14 cellular contexts compared by ENCODE assay signal in the genomic region with DNA sequence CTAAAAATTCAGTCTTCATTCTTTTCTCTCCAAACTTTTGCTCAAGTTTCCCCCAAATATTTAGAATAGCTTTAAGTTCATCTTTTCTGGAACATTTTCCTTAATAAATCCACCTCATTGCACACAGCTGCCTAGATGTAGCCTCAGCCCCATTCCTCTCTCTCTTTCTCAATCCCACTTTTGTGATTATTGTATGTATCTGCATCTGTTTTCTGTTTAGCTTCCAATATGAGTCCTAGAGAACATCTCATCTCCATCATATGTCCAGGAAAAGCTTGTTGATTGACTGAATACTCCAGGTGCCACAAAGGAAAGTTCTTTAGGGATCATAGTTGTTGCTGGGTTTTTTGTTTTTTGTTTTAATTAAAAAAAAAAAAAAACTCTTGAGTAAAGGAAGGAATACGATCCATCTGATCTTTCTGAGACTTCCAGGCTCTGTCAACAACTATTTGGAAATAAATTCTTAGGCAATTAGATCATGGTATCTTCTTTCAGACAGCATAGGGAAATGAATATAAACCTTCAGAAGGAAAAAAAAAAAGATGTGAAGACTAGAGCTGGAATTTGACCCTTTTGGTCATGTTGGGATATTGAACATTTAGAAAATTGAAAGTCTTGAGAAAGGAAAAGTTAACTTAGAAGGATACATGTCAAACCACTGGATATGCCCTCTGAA. TPM values are rescaled to one million over a fixed set of nuclear protein-coding genes. Genes with fewer than 3 reads are reported as not detected.
A peak's percentile ranks its signal among the peaks of the same experiment; 100 is the strongest.
DNase-seq lines count a peak whose midpoint lies in the region; ATAC-seq, FAIRE-seq and TF ChIP-seq lines count a peak whose summit lies in the region.
"Had no signal": no experiment of that assay in that cellular context is flagged by ENCODE, and none has a peak within 500 bp of the region (broad histone marks: within the 10 kb centered on the region; RNA-seq: fewer than 3 reads in every experiment).

No MANE protein-coding gene starts in this region.

- TF ChIP-seq CTCF in astrocyte of the cerebellum (IDR thresholded peaks at IDR 0.05; ENCODE audit: low read depth, low read length, missing control alignments) = no peak

- peak; percentile 19 for DNase-seq in DMS 273 (lab: John Stamatoyannopoulos, UW; ENCODE audit: unreplicated experiment)
- DNase-seq in DMS 273 treated with DMSO at 0.1 percent for 48 hours (lab: John Stamatoyannopoulos, UW) = no peak
- peak; percentile 20 for DNase-seq in astrocyte of the cerebellum (ENCODE audit: low read depth)
- peak; percentile 83 for DNase-seq in left kidney (ENCODE audit: low read depth, low spot score)
- DNase-seq in urothelium cell line (ENCODE audit: low spot score) = peak; percentile 32
- no peak for DNase-seq in G401 (ENCODE audit: low spot score)
- no peak for DNase-seq in HuH-7 (ENCODE audit: low spot score)
- DNase-seq: activated CD8-positive, alpha-beta memory T cell treated with anti-CD3 and anti-CD28 coated beads for 24 hours; DMS79 had no signal

- FAIRE-seq in urothelium cell line (lab: Jason Lieb, UNC) = no peak

- in situ Hi-C loops in astrocyte of the cerebellum (cut with HindIII; ENCODE audit: low sequenced_read_pairs) (no loop called here), G401 (cut with HindIII; ENCODE audit: low sequenced_read_pairs) (no loop called here)

- no peak overlapping the region for H3K4me3 ChIP-seq in astrocyte of the cerebellum (ENCODE audit: low read depth, low read length)
- H3K4me3 ChIP-seq: right atrium auricular region had no signal

- ATAC-seq in GM19328 (IDR thresholded peaks at IDR 0.05; ENCODE audit: unreplicated experiment) = no peak
- ATAC-seq: Panc1 had no signal

RNA-seq across cellular contexts. Expression of a gene that starts 42.5 kb away (rescaled TPM):
- total RNA-seq in G401 (2014; rRNA removed; shearing (Covaris generic)) = not detected in 2 replicates
- total RNA-seq: mesenteric fat pad, NCI-H460, right atrium auricular region had no signal

Comparison
In these comparisons a context has a peak if more than half of its experiments do, and no peak if none do; other contexts are left out.
1. DNase-seq: peak in DMS 273 (single experiment), astrocyte of the cerebellum (single experiment), left kidney (single experiment) and urothelium cell line (single experiment); none in DMS 273 treated with DMSO at 0.1 percent for 48 hours (single experiment), G401 (single experiment) and HuH-7 (single experiment).